ENCODE assay signal across 2 cellular contexts in the genomic region with DNA sequence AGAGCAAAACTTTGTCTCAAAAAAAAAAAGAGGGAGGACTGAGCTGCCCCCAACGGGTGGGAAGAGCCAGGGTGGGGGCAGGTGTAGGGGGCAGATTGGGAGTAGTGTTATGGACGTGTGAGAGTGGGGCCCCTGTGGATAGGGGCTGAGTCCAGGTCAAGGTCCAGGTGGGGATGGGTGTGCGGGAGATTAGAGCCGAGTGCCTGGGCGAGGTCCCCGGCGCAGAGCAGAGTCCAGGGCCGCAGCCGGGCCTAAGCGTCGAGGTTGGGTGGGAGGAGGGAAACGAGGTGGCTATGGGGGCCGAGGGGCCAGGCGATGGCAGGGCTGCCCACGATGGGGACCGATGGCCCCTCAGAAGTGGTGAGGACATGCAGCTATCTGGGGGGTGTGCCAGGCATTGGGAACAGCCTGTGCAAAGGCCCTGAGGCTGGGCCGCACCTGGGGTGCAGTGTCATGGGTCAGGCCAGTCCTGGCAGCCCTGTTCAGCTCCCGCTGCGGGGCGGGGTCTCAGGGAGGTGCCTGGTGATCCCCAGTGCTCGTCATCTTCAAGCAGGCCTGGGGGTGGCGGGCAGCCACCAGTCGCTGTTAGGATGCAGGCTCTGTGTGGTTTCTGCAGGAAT.
TF ChIP-seq lines count a peak whose summit lies in the region.

No MANE protein-coding gene starts in this region.

TF ChIP-seq in K562, 482 proteins besides CTCF, POLR2A, EP300 and RAD21:
- TF ChIP-seq, protein P1, sequence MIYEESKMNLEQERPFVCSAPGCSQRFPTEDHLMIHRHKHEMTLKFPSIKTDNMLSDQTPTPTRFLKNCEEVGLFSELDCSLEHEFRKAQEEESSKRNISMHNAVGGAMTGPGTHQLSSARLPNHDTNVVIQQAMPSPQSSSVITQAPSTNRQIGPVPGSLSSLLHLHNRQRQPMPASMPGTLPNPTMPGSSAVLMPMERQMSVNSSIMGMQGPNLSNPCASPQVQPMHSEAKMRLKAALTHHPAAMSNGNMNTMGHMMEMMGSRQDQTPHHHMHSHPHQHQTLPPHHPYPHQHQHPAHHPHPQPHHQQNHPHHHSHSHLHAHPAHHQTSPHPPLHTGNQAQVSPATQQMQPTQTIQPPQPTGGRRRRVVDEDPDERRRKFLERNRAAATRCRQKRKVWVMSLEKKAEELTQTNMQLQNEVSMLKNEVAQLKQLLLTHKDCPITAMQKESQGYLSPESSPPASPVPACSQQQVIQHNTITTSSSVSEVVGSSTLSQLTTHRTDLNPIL (CRISPR knock-in tag; IDR thresholded peaks at IDR 0.05): no peak
- TF ChIP-seq ZNF134 (CRISPR knock-in tag; conservative IDR thresholded peaks at IDR 0.05) (no peak), HSF4 (CRISPR knock-in tag; IDR thresholded peaks at IDR 0.05; ENCODE audit: borderline replicate concordance) (no peak), CBFA2T3 (IDR thresholded peaks at IDR 0.05) (peak; percentile 17; the same call in 1 of the 2 replicates)
- TF ChIP-seq, protein P2, sequence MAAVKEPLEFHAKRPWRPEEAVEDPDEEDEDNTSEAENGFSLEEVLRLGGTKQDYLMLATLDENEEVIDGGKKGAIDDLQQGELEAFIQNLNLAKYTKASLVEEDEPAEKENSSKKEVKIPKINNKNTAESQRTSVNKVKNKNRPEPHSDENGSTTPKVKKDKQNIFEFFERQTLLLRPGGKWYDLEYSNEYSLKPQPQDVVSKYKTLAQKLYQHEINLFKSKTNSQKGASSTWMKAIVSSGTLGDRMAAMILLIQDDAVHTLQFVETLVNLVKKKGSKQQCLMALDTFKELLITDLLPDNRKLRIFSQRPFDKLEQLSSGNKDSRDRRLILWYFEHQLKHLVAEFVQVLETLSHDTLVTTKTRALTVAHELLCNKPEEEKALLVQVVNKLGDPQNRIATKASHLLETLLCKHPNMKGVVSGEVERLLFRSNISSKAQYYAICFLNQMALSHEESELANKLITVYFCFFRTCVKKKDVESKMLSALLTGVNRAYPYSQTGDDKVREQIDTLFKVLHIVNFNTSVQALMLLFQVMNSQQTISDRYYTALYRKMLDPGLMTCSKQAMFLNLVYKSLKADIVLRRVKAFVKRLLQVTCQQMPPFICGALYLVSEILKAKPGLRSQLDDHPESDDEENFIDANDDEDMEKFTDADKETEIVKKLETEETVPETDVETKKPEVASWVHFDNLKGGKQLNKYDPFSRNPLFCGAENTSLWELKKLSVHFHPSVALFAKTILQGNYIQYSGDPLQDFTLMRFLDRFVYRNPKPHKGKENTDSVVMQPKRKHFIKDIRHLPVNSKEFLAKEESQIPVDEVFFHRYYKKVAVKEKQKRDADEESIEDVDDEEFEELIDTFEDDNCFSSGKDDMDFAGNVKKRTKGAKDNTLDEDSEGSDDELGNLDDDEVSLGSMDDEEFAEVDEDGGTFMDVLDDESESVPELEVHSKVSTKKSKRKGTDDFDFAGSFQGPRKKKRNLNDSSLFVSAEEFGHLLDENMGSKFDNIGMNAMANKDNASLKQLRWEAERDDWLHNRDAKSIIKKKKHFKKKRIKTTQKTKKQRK (IDR thresholded peaks at IDR 0.05; ENCODE audit: borderline replicate concordance, low read depth, low read length): no peak

TF ChIP-seq in liver, 16 proteins besides CTCF, POLR2A, EP300 and RAD21:
- TF ChIP-seq, protein P3, sequence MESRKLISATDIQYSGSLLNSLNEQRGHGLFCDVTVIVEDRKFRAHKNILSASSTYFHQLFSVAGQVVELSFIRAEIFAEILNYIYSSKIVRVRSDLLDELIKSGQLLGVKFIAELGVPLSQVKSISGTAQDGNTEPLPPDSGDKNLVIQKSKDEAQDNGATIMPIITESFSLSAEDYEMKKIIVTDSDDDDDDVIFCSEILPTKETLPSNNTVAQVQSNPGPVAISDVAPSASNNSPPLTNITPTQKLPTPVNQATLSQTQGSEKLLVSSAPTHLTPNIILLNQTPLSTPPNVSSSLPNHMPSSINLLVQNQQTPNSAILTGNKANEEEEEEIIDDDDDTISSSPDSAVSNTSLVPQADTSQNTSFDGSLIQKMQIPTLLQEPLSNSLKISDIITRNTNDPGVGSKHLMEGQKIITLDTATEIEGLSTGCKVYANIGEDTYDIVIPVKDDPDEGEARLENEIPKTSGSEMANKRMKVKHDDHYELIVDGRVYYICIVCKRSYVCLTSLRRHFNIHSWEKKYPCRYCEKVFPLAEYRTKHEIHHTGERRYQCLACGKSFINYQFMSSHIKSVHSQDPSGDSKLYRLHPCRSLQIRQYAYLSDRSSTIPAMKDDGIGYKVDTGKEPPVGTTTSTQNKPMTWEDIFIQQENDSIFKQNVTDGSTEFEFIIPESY (IDR thresholded peaks at IDR 0.05): no peak
- TF ChIP-seq NR2F2 (IDR thresholded peaks at IDR 0.05) (no peak), SP1 (IDR thresholded peaks at IDR 0.05) (peak; percentile 66), FOXA2 (IDR thresholded peaks at IDR 0.05) (no peak), HNF4G (IDR thresholded peaks at IDR 0.05) (peak; percentile 15), HNF4A (conservative IDR thresholded peaks at IDR 0.05) (peak; percentile 75 to 81)
TF ChIP-seq in liver: peak in this region for 3.
